ENCODE assay signal across 16 cellular contexts in genomic region chr7:82255706-82256105, GRCh38.
"Had no signal": no experiment of that assay in that cellular context is flagged by ENCODE, and none has a peak within 500 bp of the region (broad histone marks: within the 10 kb centered on the region; RNA-seq: fewer than 3 reads in every experiment).

No MANE protein-coding gene starts in this region.

- H3K36me3 Mint-ChIP-seq: mesothelial cell of epicardium had no signal

- H3K4me3 Mint-ChIP-seq: mesothelial cell of epicardium had no signal

- ATAC-seq: foreskin keratinocyte, heart right ventricle, left cardiac atrium, left lung, left ventricle myocardium superior, lower lobe of right lung, mucosa of descending colon had no signal

- DNase-seq: dermis blood vessel endothelial cell; dorsolateral prefrontal cortex; effector CD4-positive, alpha-beta T cell; effector memory CD4-positive, alpha-beta T cell; foreskin keratinocyte; glutamatergic neuron; head of caudate nucleus; heart right ventricle; hippocampal formation; left cardiac atrium; left ventricle myocardium superior; lower lobe of right lung; mesenchymal stem cell; mucosa of descending colon had no signal

- H3K27ac Mint-ChIP-seq: mesothelial cell of epicardium had no signal
